In genomic region chr12:120536064-120536791, GRCh38 we compare ENCODE assay signal across 1 cellular context.
A peak's percentile ranks its signal among the peaks of the same experiment; 100 is the strongest.
TF ChIP-seq lines count a peak whose summit lies in the region.

No MANE protein-coding gene starts in this region.

TF ChIP-seq in HepG2, 621 proteins besides CTCF, POLR2A, EP300 and RAD21 (continued from another document and continues in another):
- TF ChIP-seq ZFP91 (CRISPR knock-in tag; IDR thresholded peaks at IDR 0.05; ENCODE audit: borderline replicate concordance) (no peak), ZFP36 (IDR thresholded peaks at IDR 0.05; ENCODE audit: borderline replicate concordance, low read depth, low read length, partially characterized antibody) (no peak), IRF9 (CRISPR knock-in tag; IDR thresholded peaks at IDR 0.05; ENCODE audit: borderline replicate concordance) (no peak), ZNF75D (CRISPR knock-in tag; IDR thresholded peaks at IDR 0.05; ENCODE audit: borderline replicate concordance) (no peak), ASH2L (IDR thresholded peaks at IDR 0.05; ENCODE audit: insufficient read length, low read depth, low read length) (peak; percentile 28), FOXA1 (IDR thresholded peaks at IDR 0.05) (no peak), FOXA1 (CRISPR knock-in tag; IDR thresholded peaks at IDR 0.05) (0 out of 2 replicates have a peak, but pooled peaks have one; percentile 15), ZNF317 (CRISPR knock-in tag; IDR thresholded peaks at IDR 0.05) (no peak), EHMT2 (IDR thresholded peaks at IDR 0.05; ENCODE audit: borderline replicate concordance, low read depth, low read length) (no peak), ZNF749 (CRISPR knock-in tag; IDR thresholded peaks at IDR 0.05; ENCODE audit: borderline replicate concordance) (no peak), ZNF281 (CRISPR knock-in tag; IDR thresholded peaks at IDR 0.05; ENCODE audit: borderline replicate concordance) (no peak), ZNF24 (IDR thresholded peaks at IDR 0.05) (no peak), TCF12 (IDR thresholded peaks at IDR 0.05) (no peak), TCF12 (CRISPR knock-in tag; IDR thresholded peaks at IDR 0.05) (no peak), E2F2 (CRISPR knock-in tag; IDR thresholded peaks at IDR 0.05; ENCODE audit: borderline replicate concordance) (no peak), REXO4 (CRISPR knock-in tag; IDR thresholded peaks at IDR 0.05; ENCODE audit: borderline replicate concordance) (no peak), ZNF761 (CRISPR knock-in tag; conservative IDR thresholded peaks at IDR 0.05) (no peak), REST (IDR thresholded peaks at IDR 0.05; ENCODE audit: borderline replicate concordance in 1 of 2, low read depth in 1 of 2, low read length in 2 of 2) (no peak), ARID4A (CRISPR knock-in tag; IDR thresholded peaks at IDR 0.05; ENCODE audit: borderline replicate concordance) (peak; percentile 51; the same call in 1 of the 2 replicates), SMAD9 (CRISPR knock-in tag; IDR thresholded peaks at IDR 0.05) (no peak), ZNF616 (CRISPR knock-in tag; IDR thresholded peaks at IDR 0.05; ENCODE audit: low read depth) (no peak), ZSCAN21 (CRISPR knock-in tag; IDR thresholded peaks at IDR 0.05; ENCODE audit: borderline replicate concordance) (no peak), THAP7 (CRISPR knock-in tag; IDR thresholded peaks at IDR 0.05) (no peak), FOXA3 (CRISPR knock-in tag; IDR thresholded peaks at IDR 0.05) (peak; percentile 47; the same call in 1 of the 2 replicates), SAP130 (CRISPR knock-in tag; IDR thresholded peaks at IDR 0.05; ENCODE audit: low read depth) (peak; percentile 79), SOX13 (IDR thresholded peaks at IDR 0.05) (no peak), SOX13 (CRISPR knock-in tag; conservative IDR thresholded peaks at IDR 0.05 in 1 of 2, IDR thresholded peaks at IDR 0.05 in 1 of 2) (no peak), AGO1 (IDR thresholded peaks at IDR 0.05; ENCODE audit: low read depth, low read length, poor library complexity, severe bottlenecking) (no peak), MXD3 (CRISPR knock-in tag; IDR thresholded peaks at IDR 0.05) (no peak), AHR (CRISPR knock-in tag; IDR thresholded peaks at IDR 0.05) (no peak), MEIS2 (CRISPR knock-in tag; IDR thresholded peaks at IDR 0.05) (no peak), ZEB1 (IDR thresholded peaks at IDR 0.05; ENCODE audit: insufficient replicate concordance, low read depth) (peak; percentile 36), RARA (CRISPR knock-in tag; IDR thresholded peaks at IDR 0.05) (peak; percentile 16; the same call in 1 of the 2 replicates), ZNF746 (CRISPR knock-in tag; IDR thresholded peaks at IDR 0.05) (no peak), ZNF605 (CRISPR knock-in tag; IDR thresholded peaks at IDR 0.05) (no peak), ZNF121 (CRISPR knock-in tag; IDR thresholded peaks at IDR 0.05) (peak; percentile 62; the same call in 1 of the 2 replicates), ZNF513 (CRISPR knock-in tag; conservative IDR thresholded peaks at IDR 0.05) (no peak), TFE3 (CRISPR knock-in tag; IDR thresholded peaks at IDR 0.05) (no peak), ZNF589 (CRISPR knock-in tag; conservative IDR thresholded peaks at IDR 0.05) (no peak), ZBTB21 (CRISPR knock-in tag; IDR thresholded peaks at IDR 0.05) (no peak), ZNF740 (CRISPR knock-in tag; IDR thresholded peaks at IDR 0.05) (no peak)
